ENCODE assay signal across 15 cellular contexts in the genomic region with DNA sequence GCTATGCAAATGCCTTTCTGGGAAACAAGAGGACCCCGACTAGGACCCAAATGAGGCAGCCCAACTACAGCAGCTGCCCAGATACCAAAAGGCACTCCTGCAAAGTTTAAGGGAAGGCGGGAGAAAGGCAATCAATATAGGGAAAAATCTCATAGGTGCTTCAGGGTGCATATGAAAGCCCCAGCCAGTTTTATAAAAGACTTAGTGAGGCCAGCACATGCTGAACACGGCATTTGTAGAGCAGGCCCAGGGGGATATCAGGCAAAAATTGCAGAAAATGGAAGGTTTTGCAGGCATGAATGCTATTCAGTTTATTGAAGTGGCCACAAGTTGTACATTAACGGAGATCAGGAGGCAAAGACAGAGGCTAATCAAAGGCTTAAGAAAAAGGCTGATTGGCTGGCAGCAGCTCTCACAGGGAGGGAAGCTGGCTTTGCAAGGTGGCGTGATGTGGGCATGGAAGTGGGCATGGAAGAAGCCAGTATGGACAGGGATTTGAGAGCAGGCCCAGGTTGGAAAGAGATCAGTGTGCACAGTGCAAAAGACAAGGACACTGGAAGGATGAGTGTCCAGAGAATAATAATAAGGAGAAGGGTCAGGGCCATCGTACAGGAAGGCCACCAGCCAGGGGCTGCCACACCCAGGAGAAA. TPM values are rescaled to one million over a fixed set of nuclear protein-coding genes. Genes with fewer than 3 reads are reported as not detected.
A peak's percentile ranks its signal among the peaks of the same experiment; 100 is the strongest.
DNase-seq lines count a peak whose midpoint lies in the region; ATAC-seq and TF ChIP-seq lines count a peak whose summit lies in the region.
"Had no signal": no experiment of that assay in that cellular context is flagged by ENCODE, and none has a peak within 500 bp of the region (broad histone marks: within the 10 kb centered on the region; RNA-seq: fewer than 3 reads in every experiment).

No MANE protein-coding gene starts in this region.

- no peaks in the 10 kb centered on the region for H3K27me3 ChIP-seq in duodenal mucosa (ENCODE audit: control insufficient read depth in 1 of 2, insufficient read depth in 2 of 2, low read length in 2 of 2)
- H3K27me3 ChIP-seq in mucosa of rectum (ENCODE audit: control insufficient read depth in 2 of 2, insufficient read depth in 2 of 2, low read length in 2 of 2) = no peaks in the 10 kb centered on the region
- H3K27me3 ChIP-seq in PC-3 (ENCODE audit: low read length) = no peaks in the 10 kb centered on the region
- H3K27me3 ChIP-seq: cardiac muscle cell, esophagus muscularis mucosa, tibial artery had no signal

- BruUV-seq in PC-3 (replicated peaks; lab: Mats Ljungman, UMichigan) = no TSS peak

- no peaks in the 10 kb centered on the region for H3K79me2 ChIP-seq in PC-3 (ENCODE audit: low read length)

- no peak overlapping the region for H2AFZ ChIP-seq in PC-3 (ENCODE audit: low read length)

- H4K20me1 ChIP-seq in PC-3 (ENCODE audit: low read length) = no peaks in the 10 kb centered on the region

- H3K27ac ChIP-seq in duodenal mucosa (ENCODE audit: low read depth, low read length) (no peak overlapping the region), mucosa of rectum (ENCODE audit: low read depth in 2 of 2, low read length in 2 of 2) (peak overlapping the region; percentile 45 to 59), PC-3 (ENCODE audit: low read length) (no peak overlapping the region)
- H3K27ac ChIP-seq: cardiac muscle cell, esophagus muscularis mucosa, tibial artery had no signal

- H3K4me2 ChIP-seq in PC-3 (ENCODE audit: low read length) = no peak overlapping the region

- POLR2A ChIA-PET in PC-3 (lab: Charles Lee; ENCODE audit: unreplicated experiment) = no interaction called here

- H3K9me3 Mint-ChIP-seq in activated naive CD4-positive, alpha-beta T cell treated with anti-CD3 and anti-CD28 coated beads for 36 hours = no peaks in the 10 kb centered on the region
- H3K9me3 Mint-ChIP-seq: activated T-helper 1 cell treated with anti-CD3 and anti-CD28 coated beads, Interleukin-12 subunit alpha, Interleukin-12 subunit beta, Interleukin-2, Interleukin-4 antibody, amounts not matched to agents 30 ng/mL and 10 ng/mL and 1 ng/mL, durations not matched to agents 14 hours and 24 hours and 36 hours had no signal

- peak; percentile 23 for ATAC-seq in HG02759 (IDR thresholded peaks at IDR 0.05; ENCODE audit: unreplicated experiment)
- no peak for ATAC-seq in HG03457 (IDR thresholded peaks at IDR 0.05; ENCODE audit: unreplicated experiment)
- no peak for ATAC-seq in PC-3
- ATAC-seq: activated CD4-positive, alpha-beta T cell treated with anti-CD3 and anti-CD28 coated beads for 36 hours had no signal

- H3K36me3 Mint-ChIP-seq in activated naive CD4-positive, alpha-beta T cell treated with anti-CD3 and anti-CD28 coated beads for 36 hours (ENCODE audit: low read depth) = no peaks in the 10 kb centered on the region

- peaks cover 9 to 13% of the 10 kb centered on the region in 2 donors for H3K4me1 ChIP-seq in duodenal mucosa (ENCODE audit: control insufficient read depth in 1 of 2, insufficient read depth in 2 of 2, low read length in 2 of 2)
- H3K4me1 ChIP-seq in mucosa of rectum (ENCODE audit: control insufficient read depth in 2 of 2, insufficient read depth in 2 of 2, low read length in 2 of 2) = peaks cover 7 to 10% of the 10 kb centered on the region in 2 donors
- peaks cover 21% of the 10 kb centered on the region for H3K4me1 ChIP-seq in PC-3 (ENCODE audit: insufficient read depth, low read length)
- H3K4me1 ChIP-seq: esophagus muscularis mucosa, tibial artery had no signal

- no peak overlapping the region for H3K4me3 Mint-ChIP-seq in activated naive CD4-positive, alpha-beta T cell treated with anti-CD3 and anti-CD28 coated beads for 36 hours
- H3K4me3 Mint-ChIP-seq: activated CD4-positive, alpha-beta T cell treated with anti-CD3 and anti-CD28 coated beads for 36 hours; activated T-helper 1 cell treated with anti-CD3 and anti-CD28 coated beads, Interleukin-12 subunit alpha, Interleukin-12 subunit beta, Interleukin-2, Interleukin-4 antibody, amounts not matched to agents 30 ng/mL and 10 ng/mL and 1 ng/mL, durations not matched to agents 14 hours and 24 hours and 36 hours had no signal

- H3K4me3 ChIP-seq in duodenal mucosa (ENCODE audit: low read depth in 1 of 2, low read length in 2 of 2) (peak overlapping the region; percentile 31 to 44), mucosa of rectum (ENCODE audit: low read length in 2 of 2) (no peak overlapping the region), PC-3 (ENCODE audit: low read length) (no peak overlapping the region)
- H3K4me3 ChIP-seq: cardiac muscle cell, tibial artery had no signal

- no peaks in the 10 kb centered on the region for H3K4me1 Mint-ChIP-seq in activated naive CD4-positive, alpha-beta T cell treated with anti-CD3 and anti-CD28 coated beads for 36 hours (ENCODE audit: low read depth)
- H3K4me1 Mint-ChIP-seq: activated CD4-positive, alpha-beta T cell treated with anti-CD3 and anti-CD28 coated beads for 36 hours had no signal

- TF ChIP-seq CTCF in PC-3 (conservative IDR thresholded peaks at IDR 0.05; ENCODE audit: low read depth, low read length) = no peak

- peak; percentile 50 for DNase-seq in ACHN
- no peak for DNase-seq in activated naive CD4-positive, alpha-beta T cell treated with anti-CD3 and anti-CD28 coated beads for 36 hours
- DNase-seq in PC-3 = no peak
- no peak for DNase-seq in activated CD4-positive, alpha-beta T cell treated with anti-CD3 and anti-CD28 coated beads, Interleukin-2, amount 50 U/mL, for 4 hours
- DNase-seq: activated CD4-positive, alpha-beta T cell treated with anti-CD3 and anti-CD28 coated beads for 36 hours; T-helper 1 cell; tibial artery had no signal

- H3K27me3 Mint-ChIP-seq in activated naive CD4-positive, alpha-beta T cell treated with anti-CD3 and anti-CD28 coated beads for 36 hours (ENCODE audit: low read depth) = no peaks in the 10 kb centered on the region
- H3K27me3 Mint-ChIP-seq: activated CD4-positive, alpha-beta T cell treated with anti-CD3 and anti-CD28 coated beads for 36 hours had no signal

- no peak overlapping the region for H3K27ac Mint-ChIP-seq in activated naive CD4-positive, alpha-beta T cell treated with anti-CD3 and anti-CD28 coated beads for 36 hours
- H3K27ac Mint-ChIP-seq: activated CD4-positive, alpha-beta T cell treated with anti-CD3 and anti-CD28 coated beads for 36 hours; activated T-helper 1 cell treated with anti-CD3 and anti-CD28 coated beads, Interleukin-12 subunit alpha, Interleukin-12 subunit beta, Interleukin-2, Interleukin-4 antibody, amounts not matched to agents 30 ng/mL and 10 ng/mL and 1 ng/mL, durations not matched to agents 14 hours and 24 hours and 36 hours had no signal

- H3K36me3 ChIP-seq in duodenal mucosa (ENCODE audit: control insufficient read depth in 1 of 2, insufficient read depth in 2 of 2, low read length in 2 of 2) = no peaks in the 10 kb centered on the region
- H3K36me3 ChIP-seq in mucosa of rectum (ENCODE audit: control insufficient read depth in 2 of 2, insufficient read depth in 2 of 2, low read length in 2 of 2) = no peaks in the 10 kb centered on the region
- no peaks in the 10 kb centered on the region for H3K36me3 ChIP-seq in PC-3 (ENCODE audit: low read depth, low read length)
- H3K36me3 ChIP-seq: cardiac muscle cell, esophagus muscularis mucosa, tibial artery had no signal

- in situ Hi-C loops in ACHN (cut with HindIII; ENCODE audit: low pct_ligation_motif_present, low pct_unique_long_range_greater_than_20kb, low sequenced_read_pairs) = no loop called here

- CTCF ChIA-PET in activated naive CD4-positive, alpha-beta T cell treated with anti-CD3 and anti-CD28 coated beads for 36 hours (lab: Charles Lee) = no interaction called here
- CTCF ChIA-PET in PC-3 (lab: Charles Lee) = interaction anchor here (0.6 kb wide), 1 partner anchor 73 kb away, joined by 6 read pairs; no protein-coding TSS in a partner anchor

- no peaks in the 10 kb centered on the region for H3K9me2 ChIP-seq in PC-3 (replicated peaks; ENCODE audit: low read length)

- H3F3A ChIP-seq in PC-3 (ENCODE audit: low read length, unreplicated experiment) = no peaks in the 10 kb centered on the region

- intact Hi-C loops in activated naive CD4-positive, alpha-beta T cell treated with anti-CD3 and anti-CD28 coated beads for 36 hours (cut with micrococcal nuclease) = no loop called here
- intact Hi-C loops in PC-3 (cut with micrococcal nuclease) = no loop called here

- H3K9ac ChIP-seq in duodenal mucosa (ENCODE audit: low read depth in 1 of 2, low read length in 2 of 2) (peak overlapping the region; percentile 39 to 48), mucosa of rectum (ENCODE audit: low read depth in 1 of 2, low read length in 2 of 2) (peak overlapping the region in 1 of 2 donors; percentile 50), PC-3 (ENCODE audit: low read length) (no peak overlapping the region)

- H3K9me3 ChIP-seq in duodenal mucosa (ENCODE audit: control insufficient read depth in 1 of 2, low read length in 2 of 2) (no peaks in the 10 kb centered on the region), mucosa of rectum (ENCODE audit: control insufficient read depth in 2 of 2, low read length in 2 of 2) (no peaks in the 10 kb centered on the region), PC-3 (ENCODE audit: low read length) (no peaks in the 10 kb centered on the region)
- H3K9me3 ChIP-seq: esophagus muscularis mucosa, tibial artery had no signal

RNA-seq across cellular contexts. Expression of gene UGT2B7, which starts 37.7 kb away (rescaled TPM):
- not detected for total RNA-seq in activated naive CD4-positive, alpha-beta T cell treated with anti-CD3 and anti-CD28 coated beads for 36 hours
- total RNA-seq in PC-3 (2014; rRNA removed) = not detected in 2 replicates
- total RNA-seq: activated CD4-positive, alpha-beta T cell treated with anti-CD3 and anti-CD28 coated beads for 36 hours; activated T-helper 1 cell treated with anti-CD3 and anti-CD28 coated beads, Interleukin-12 subunit alpha, Interleukin-12 subunit beta, Interleukin-2, Interleukin-4 antibody, amounts not matched to agents 30 ng/mL and 10 ng/mL and 1 ng/mL, durations not matched to agents 14 hours and 24 hours and 36 hours; cardiac muscle cell; esophagus muscularis mucosa; mononuclear cell had no signal

Comparison
In these comparisons a context has a peak if more than half of its experiments do, and no peak if none do; other contexts are left out.
1. H3K27ac ChIP-seq: peak in mucosa of rectum (2 of 2); none in duodenal mucosa (single experiment) and PC-3 (single experiment).
2. H3K4me3 ChIP-seq: peak in duodenal mucosa (2 of 2); none in mucosa of rectum (0 of 2) and PC-3 (single experiment).